ENCODE assay signal across 8 cellular contexts in genomic region chr18:74171910-74172606, GRCh38. TPM values are rescaled to one million over a fixed set of nuclear protein-coding genes. Genes with fewer than 3 reads are reported as not detected.
DNase-seq lines count a peak whose midpoint lies in the region; ATAC-seq, FAIRE-seq and TF ChIP-seq lines count a peak whose summit lies in the region.

No MANE protein-coding gene starts in this region.

- no peak overlapping the region for H2AFZ ChIP-seq in OCI-LY7 (ENCODE audit: low read length)

- CTCF ChIA-PET in OCI-LY7 (lab: Charles Lee; ENCODE audit: unreplicated experiment), result interaction anchor here (0.6 kb wide), 1 partner anchor 19 kb away, joined by 3 read pairs; no protein-coding TSS in a partner anchor

- BruUV-seq in OCI-LY7 (replicated peaks; lab: Mats Ljungman, UMichigan), result no TSS peak

- intact Hi-C loops in OCI-LY7 (cut with micrococcal nuclease; ENCODE audit: unreplicated experiment), result no loop called here

- H3K9me3 ChIP-seq in OCI-LY7 (ENCODE audit: low read length) (no peaks in the 10 kb centered on the region), muscle layer of duodenum (ENCODE audit: control insufficient read depth in 1 of 2, low read length in 2 of 2) (no peaks in the 10 kb centered on the region)

- no peaks in the 10 kb centered on the region for H3K79me2 ChIP-seq in OCI-LY7 (ENCODE audit: insufficient read depth, low read depth, low read length)

- no peaks in the 10 kb centered on the region for H3K4me1 ChIP-seq in OCI-LY7 (ENCODE audit: insufficient read depth, low read length, poor library complexity, severe bottlenecking)
- no peaks in the 10 kb centered on the region for H3K4me1 ChIP-seq in muscle layer of duodenum (ENCODE audit: control insufficient read depth in 1 of 2, insufficient read depth in 2 of 2, low read length in 2 of 2)

- no peaks in the 10 kb centered on the region for H3K9me2 ChIP-seq in OCI-LY7 (ENCODE audit: insufficient read depth, low read length)

- H3K4me2 ChIP-seq in OCI-LY7 (ENCODE audit: low read length), result peak overlapping the region; percentile 20; the same call in 1 of the 2 replicates

- ATAC-seq in GM18909 (IDR thresholded peaks at IDR 0.05; ENCODE audit: poor library complexity, unreplicated experiment), result peak; percentile 96
- ATAC-seq in HG02852 (IDR thresholded peaks at IDR 0.05; ENCODE audit: unreplicated experiment), result peak; percentile 96

- H3K36me3 ChIP-seq in OCI-LY7 (ENCODE audit: insufficient read depth, low read length) (no peaks in the 10 kb centered on the region), muscle layer of duodenum (ENCODE audit: control insufficient read depth in 1 of 2, insufficient read depth in 2 of 2, low read length in 2 of 2) (no peaks in the 10 kb centered on the region)

- DNase-seq in OCI-LY7 (ENCODE audit: low spot score) (no peak), D721Med (ENCODE audit: insufficient read length, low spot score) (no peak), DMS 273 treated with DMSO at 0.1 percent for 48 hours (lab: John Stamatoyannopoulos, UW) (no peak), NCI-H1092 treated with DMSO at 0.1 percent for 48 hours (lab: John Stamatoyannopoulos, UW) (no peak), substantia nigra (lab: John Stamatoyannopoulos, UW) (no peak)

- H3K27ac ChIP-seq in OCI-LY7 (ENCODE audit: low read depth, low read length, poor library complexity, severe bottlenecking), result no peak overlapping the region
- H3K27ac ChIP-seq in muscle layer of duodenum (ENCODE audit: low read length), result no peak overlapping the region
- no peak overlapping the region for H3K27ac ChIP-seq in substantia nigra (ENCODE audit: low read depth, low read length, poor library complexity, severe bottlenecking)

- POLR2A ChIA-PET in OCI-LY7 (lab: Charles Lee), result no interaction called here

- TF ChIP-seq CTCF in OCI-LY7 (conservative IDR thresholded peaks at IDR 0.05; ENCODE audit: low read length) (no peak), D721Med (IDR thresholded peaks at IDR 0.05; ENCODE audit: insufficient read depth, missing control alignments) (no peak)

- H4K20me1 ChIP-seq in OCI-LY7 (ENCODE audit: insufficient read depth, low read length), result no peaks in the 10 kb centered on the region

- no peak for FAIRE-seq in D721Med (lab: Jason Lieb, UNC)

- no peaks in the 10 kb centered on the region for H3K27me3 ChIP-seq in muscle layer of duodenum (ENCODE audit: low read depth, low read length)

- no peak overlapping the region for H3K4me3 ChIP-seq in OCI-LY7 (ENCODE audit: low read depth, low read length, poor library complexity, severe bottlenecking)
- H3K4me3 ChIP-seq in muscle layer of duodenum (ENCODE audit: low read depth in 1 of 2, low read length in 2 of 2), result peak overlapping the region; percentile 54 to 75

RNA-seq across cellular contexts. Expression of gene TIMM21, which starts 23.7 kb away (rescaled TPM):
- 30.8 and 42.9 TPM in 2 replicates for total RNA-seq in OCI-LY7 (2014; rRNA removed; shearing (Covaris generic))
- 20.7 and 25.2 TPM in 2 replicates for total RNA-seq in OCI-LY7 (2022)

RNA-seq across cellular contexts. Expression of gene FBXO15, which starts 24.4 kb away (rescaled TPM):
- total RNA-seq in OCI-LY7 (2014; rRNA removed; shearing (Covaris generic)), result 0.54 and 0.59 TPM in 2 replicates
- 1.2 and 2.1 TPM in 2 replicates for total RNA-seq in OCI-LY7 (2022)
